In the genomic region with DNA sequence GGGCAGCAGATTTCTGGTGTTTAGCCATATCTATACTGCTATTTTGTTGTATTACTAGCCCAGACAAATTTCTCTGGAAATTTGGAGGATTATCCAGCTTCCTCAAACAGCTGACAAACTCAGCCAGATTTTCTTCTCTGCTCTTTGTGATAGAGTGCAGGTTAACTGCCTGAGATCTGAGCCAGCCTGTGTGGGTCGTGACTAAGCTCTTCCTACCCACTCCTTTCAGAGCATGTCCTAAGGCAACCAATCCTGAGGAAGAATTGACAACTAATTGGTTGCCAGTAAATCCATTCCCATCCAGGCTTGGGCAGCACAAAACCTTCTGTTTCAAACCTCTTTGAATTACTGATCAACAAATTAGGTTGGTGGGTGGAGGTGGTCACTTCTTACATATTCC, we compare ENCODE assay signal across 1 cellular context.
TF ChIP-seq lines count a peak whose summit lies in the region.

No MANE protein-coding gene starts in this region.

TF ChIP-seq in SK-N-SH, 30 proteins besides CTCF, POLR2A, EP300 and RAD21 (continued from another document):
- no peak for TF ChIP-seq RCOR1 (IDR thresholded peaks at IDR 0.05; ENCODE audit: low read length)
- TF ChIP-seq MXI1 (IDR thresholded peaks at IDR 0.05; ENCODE audit: low read depth, low read length): no peak
- no peak for TF ChIP-seq GABPA (IDR thresholded peaks at IDR 0.05; ENCODE audit: low read depth)
- TF ChIP-seq POLR2AphosphoS5 (IDR thresholded peaks at IDR 0.05; ENCODE audit: low read depth, low read length): no peak
- no peak for TF ChIP-seq MEF2A (IDR thresholded peaks at IDR 0.05; ENCODE audit: borderline replicate concordance, low read depth)
- TF ChIP-seq EZH2phosphoT487 (IDR thresholded peaks at IDR 0.05; ENCODE audit: borderline replicate concordance, low read depth): no peak
